Comparison of ENCODE assay signal across 11 cellular contexts in the genomic region with DNA sequence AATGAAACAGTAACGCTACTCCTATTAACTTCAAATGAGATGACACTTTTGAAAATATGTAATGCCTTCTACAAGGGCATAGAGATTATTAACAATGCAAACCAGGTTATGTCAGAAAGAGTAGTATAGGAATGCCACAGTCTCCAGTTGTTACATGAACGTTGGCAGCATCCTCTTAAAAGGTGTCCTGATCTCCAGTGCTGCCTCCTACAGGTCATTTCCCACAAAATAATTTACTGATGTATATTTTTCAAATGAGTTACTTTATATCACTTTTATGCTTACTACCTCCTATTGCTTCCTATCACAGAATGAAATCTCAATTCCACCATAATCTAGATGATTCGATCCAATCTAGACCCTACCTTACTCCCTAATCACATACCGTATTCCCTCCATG.
DNase-seq lines count a peak whose midpoint lies in the region; ATAC-seq and TF ChIP-seq lines count a peak whose summit lies in the region.
"Had no signal": no experiment of that assay in that cellular context is flagged by ENCODE, and none has a peak within 500 bp of the region (broad histone marks: within the 10 kb centered on the region; RNA-seq: fewer than 3 reads in every experiment).

No MANE protein-coding gene starts in this region.

- no peaks in the 10 kb centered on the region for H3K27me3 ChIP-seq in BE2C
- no peaks in the 10 kb centered on the region for H3K27me3 ChIP-seq in CD4-positive, alpha-beta memory T cell (ENCODE audit: insufficient read depth, low read length)

- TF ChIP-seq CTCF in BE2C (IDR thresholded peaks at IDR 0.05; ENCODE audit: low read depth, low read length) (peak; percentile 52), coronary artery (IDR thresholded peaks at IDR 0.05) (no peak)
- TF ChIP-seq CTCF in activated CD8-positive, alpha-beta T cell treated with anti-CD3 and anti-CD28 coated beads for 36 hours (IDR thresholded peaks at IDR 0.05), result no peak

- H3K27me3 Mint-ChIP-seq in CD4-positive, alpha-beta memory T cell, result no peaks in the 10 kb centered on the region
- H3K27me3 Mint-ChIP-seq in activated CD8-positive, alpha-beta T cell treated with anti-CD3 and anti-CD28 coated beads for 36 hours, result no peaks in the 10 kb centered on the region

- POLR2A ChIA-PET in CD4-positive, alpha-beta memory T cell (lab: Charles Lee; ENCODE audit: partially characterized antibody), result no interaction called here
- POLR2A ChIA-PET in activated CD8-positive, alpha-beta T cell treated with anti-CD3 and anti-CD28 coated beads for 36 hours (lab: Charles Lee), result no interaction called here

- CTCF ChIA-PET in CD4-positive, alpha-beta memory T cell (lab: Charles Lee; ENCODE audit: partially characterized antibody), result no interaction called here
- CTCF ChIA-PET in activated CD8-positive, alpha-beta T cell treated with anti-CD3 and anti-CD28 coated beads for 36 hours (lab: Charles Lee), result no interaction called here

- H3K27ac Mint-ChIP-seq in CD4-positive, alpha-beta memory T cell, result no peak overlapping the region
- no peak overlapping the region for H3K27ac Mint-ChIP-seq in activated CD8-positive, alpha-beta T cell treated with anti-CD3 and anti-CD28 coated beads for 36 hours

- peaks cover 0 to 12% (median 3%) of the 10 kb centered on the region in 8 donors for H3K9me3 Mint-ChIP-seq in CD4-positive, alpha-beta memory T cell
- peaks cover 8% of the 10 kb centered on the region for H3K9me3 Mint-ChIP-seq in activated CD8-positive, alpha-beta T cell treated with anti-CD3 and anti-CD28 coated beads for 36 hours

- intact Hi-C loops in CD4-positive, alpha-beta memory T cell (cut with micrococcal nuclease), result no loop called here
- intact Hi-C loops in activated CD8-positive, alpha-beta T cell treated with anti-CD3 and anti-CD28 coated beads for 36 hours (cut with micrococcal nuclease), result no loop called here

- no peak overlapping the region for H3K4me3 ChIP-seq in BE2C (ENCODE audit: low read depth, low read length)
- H3K4me3 ChIP-seq in coronary artery, result no peak overlapping the region
- no peak overlapping the region for H3K4me3 ChIP-seq in CD4-positive, alpha-beta memory T cell (ENCODE audit: low read length in 2 of 2)
- H3K4me3 ChIP-seq: psoas muscle had no signal

- ATAC-seq in HG03342 (IDR thresholded peaks at IDR 0.05; ENCODE audit: unreplicated experiment), result peak; percentile 48
- peak; percentile 61; the same call in 2 of the 3 replicates for ATAC-seq in SK-N-SH treated with all-trans-retinoic acid at 6 μM for 48 hours
- ATAC-seq in activated CD8-positive, alpha-beta T cell treated with anti-CD3 and anti-CD28 coated beads for 36 hours, result no peak
- ATAC-seq: psoas muscle had no signal

- H3K36me3 ChIP-seq in BE2C, result no peaks in the 10 kb centered on the region
- H3K36me3 ChIP-seq in CD4-positive, alpha-beta memory T cell (ENCODE audit: insufficient read depth, low read length), result no peaks in the 10 kb centered on the region

- no peaks in the 10 kb centered on the region for H3K36me3 Mint-ChIP-seq in CD4-positive, alpha-beta memory T cell
- H3K36me3 Mint-ChIP-seq in activated CD8-positive, alpha-beta T cell treated with anti-CD3 and anti-CD28 coated beads for 36 hours (ENCODE audit: low read depth), result no peaks in the 10 kb centered on the region

- H3K4me1 Mint-ChIP-seq in CD4-positive, alpha-beta memory T cell, result no peaks in the 10 kb centered on the region
- H3K4me1 Mint-ChIP-seq in activated CD8-positive, alpha-beta T cell treated with anti-CD3 and anti-CD28 coated beads for 36 hours (ENCODE audit: low read depth), result no peaks in the 10 kb centered on the region

- peak; percentile 12 for DNase-seq in BE2C
- peak; percentile 5 for DNase-seq in iPS DF 4.7 (ENCODE audit: extremely low read depth, low spot score)
- DNase-seq in coronary artery (ENCODE audit: low spot score), result no peak
- no peak for DNase-seq in CD4-positive, alpha-beta memory T cell
- DNase-seq in activated CD8-positive, alpha-beta T cell treated with anti-CD3 and anti-CD28 coated beads for 36 hours, result no peak
- DNase-seq in COR-L47 (lab: John Stamatoyannopoulos, UW), result no peak
- DNase-seq: activated CD4-positive, alpha-beta T cell treated with anti-CD3 and anti-CD28 coated beads for 48 hours; NCI-H446 treated with DMSO at 0.1 percent for 48 hours; psoas muscle had no signal

- no peak overlapping the region for H3K27ac ChIP-seq in coronary artery
- no peak overlapping the region for H3K27ac ChIP-seq in CD4-positive, alpha-beta memory T cell (ENCODE audit: low read depth, low read length)
- H3K27ac ChIP-seq: psoas muscle had no signal

- H3K9me3 ChIP-seq in BE2C, result no peaks in the 10 kb centered on the region
- H3K9me3 ChIP-seq in CD4-positive, alpha-beta memory T cell (ENCODE audit: control insufficient read depth in 1 of 2, low read length in 2 of 2), result no peaks in the 10 kb centered on the region
- H3K9me3 ChIP-seq: psoas muscle had no signal

- H3K4me3 Mint-ChIP-seq in CD4-positive, alpha-beta memory T cell, result no peak overlapping the region
- no peak overlapping the region for H3K4me3 Mint-ChIP-seq in activated CD8-positive, alpha-beta T cell treated with anti-CD3 and anti-CD28 coated beads for 36 hours

- H3K4me1 ChIP-seq in BE2C, result no peaks in the 10 kb centered on the region
- H3K4me1 ChIP-seq in CD4-positive, alpha-beta memory T cell (ENCODE audit: insufficient read depth, low read length), result no peaks in the 10 kb centered on the region
- H3K4me1 ChIP-seq: psoas muscle had no signal

TF ChIP-seq in SK-N-SH treated with all-trans-retinoic acid at 6 μM for 48 hours, 23 proteins besides CTCF, POLR2A, EP300 and RAD21:
- no peak for TF ChIP-seq ZNF565 (CRISPR knock-in tag; conservative IDR thresholded peaks at IDR 0.05; ENCODE audit: low read depth)
- no peak for TF ChIP-seq SNAI2 (CRISPR knock-in tag; IDR thresholded peaks at IDR 0.05)
- no peak for TF ChIP-seq ZNF70 (CRISPR knock-in tag; IDR thresholded peaks at IDR 0.05)
- no peak for TF ChIP-seq ZC3H10 (CRISPR knock-in tag; IDR thresholded peaks at IDR 0.05)

Comparison
In these comparisons a context has a peak if more than half of its experiments do, and no peak if none do; other contexts are left out.
1. DNase-seq: peak in BE2C (single experiment) and iPS DF 4.7 (single experiment); none in coronary artery (single experiment), CD4-positive, alpha-beta memory T cell (0 of 5), activated CD8-positive, alpha-beta T cell treated with anti-CD3 and anti-CD28 coated beads for 36 hours (single experiment) and COR-L47 (single experiment).